ENCODE assay signal across 8 cellular contexts in the genomic region with DNA sequence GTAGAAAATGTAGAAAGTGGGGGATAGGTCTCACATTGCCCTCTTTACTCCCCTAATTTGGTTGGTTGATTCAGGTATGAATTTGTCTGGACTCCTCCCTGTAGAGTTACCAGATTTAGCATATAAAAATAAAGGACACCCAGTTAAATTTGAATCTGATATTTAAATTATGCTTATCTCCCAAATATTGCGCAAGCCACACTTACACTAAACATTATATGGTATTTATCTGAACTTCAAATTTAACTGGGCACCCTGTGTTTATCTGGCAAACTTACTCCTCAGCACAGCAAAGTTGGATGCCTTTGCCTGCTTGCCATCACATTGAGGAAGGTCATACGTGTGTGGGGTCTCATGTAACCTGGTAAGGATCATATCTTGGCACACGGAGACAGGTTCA.
"Had no signal": no experiment of that assay in that cellular context is flagged by ENCODE, and none has a peak within 500 bp of the region (broad histone marks: within the 10 kb centered on the region; RNA-seq: fewer than 3 reads in every experiment).

No MANE protein-coding gene starts in this region.

- ATAC-seq: GM12878 had no signal

- DNase-seq: GDM1, GF-D8 had no signal

- FAIRE-seq: G401.6, GM12878, GM12891, GM12892, GM18507, GM19239 had no signal

- H3K4me3 ChIP-seq: GM12878 had no signal
